In genomic region chr3:47422743-47423142, GRCh38 we compare ENCODE assay signal across 17 cellular contexts. TPM values are rescaled to one million over a fixed set of nuclear protein-coding genes. Genes with fewer than 3 reads are reported as not detected.
DNase-seq lines count a peak whose midpoint lies in the region; ATAC-seq and TF ChIP-seq lines count a peak whose summit lies in the region.
"Had no signal": no experiment of that assay in that cellular context is flagged by ENCODE, and none has a peak within 500 bp of the region (broad histone marks: within the 10 kb centered on the region; RNA-seq: fewer than 3 reads in every experiment).

No MANE protein-coding gene starts in this region.

- H3K4me3 ChIP-seq in endodermal cell (ENCODE audit: low read length) (no peak overlapping the region), spleen (no peak overlapping the region), tibial artery (no peak overlapping the region)
- H3K4me3 ChIP-seq: ascending aorta, colonic mucosa, ovary, Peyer's patch, skin epidermis had no signal

- TF ChIP-seq CTCF in WTC11 (IDR thresholded peaks at IDR 0.05) (no peak), endodermal cell (conservative IDR thresholded peaks at IDR 0.05) (no peak), spleen (IDR thresholded peaks at IDR 0.05 in 8 of 11, conservative IDR thresholded peaks at IDR 0.05 in 3 of 11) (no peak), tibial artery (IDR thresholded peaks at IDR 0.05) (no peak)

- H3K27ac Mint-ChIP-seq in activated naive CD4-positive, alpha-beta T cell treated with anti-CD3 and anti-CD28 coated beads, Interleukin-2, amount 50 U/mL, for 24 hours: peak overlapping the region; percentile 65
- no peak overlapping the region for H3K27ac Mint-ChIP-seq in activated naive CD4-positive, alpha-beta T cell treated with anti-CD3 and anti-CD28 coated beads, Interleukin-2, amount 10 ng/mL, durations not matched to agents 7 days and 5 days
- H3K27ac Mint-ChIP-seq in WTC11 (peak overlapping the region; percentile 87), endodermal cell (peak overlapping the region; percentile 87)

- CTCF ChIA-PET in activated naive CD4-positive, alpha-beta T cell treated with anti-CD3 and anti-CD28 coated beads, Interleukin-2, amount 10 ng/mL, durations not matched to agents 7 days and 5 days (lab: Charles Lee): interaction anchor here (1.0 to 4.9 kb wide), 3 partner anchors 9 to 53 kb away, joined by 3 to 40 read pairs (median 4); partner anchors contain the start of gene SCAP
- CTCF ChIA-PET in WTC11 (lab: Charles Lee): interaction anchor here (0.9 to 3.5 kb wide), 10 partner anchors 12 to 377 kb away, joined by 3 to 49 read pairs (median 14); partner anchors contain the start of gene PTPN23

- H3K27me3 ChIP-seq in endodermal cell (ENCODE audit: control insufficient read depth, insufficient read depth, low read length, poor library complexity, severe bottlenecking) (no peaks in the 10 kb centered on the region), spleen (replicated peaks in 1 of 7) (no peaks in the 10 kb centered on the region), tibial artery (no peaks in the 10 kb centered on the region)
- H3K27me3 ChIP-seq: ascending aorta, colonic mucosa, ovary, Peyer's patch had no signal

- ATAC-seq in WTC11 (no peak), HG02981 (IDR thresholded peaks at IDR 0.05; ENCODE audit: unreplicated experiment) (no peak)

- no peak for DNase-seq in activated naive CD4-positive, alpha-beta T cell treated with anti-CD3 and anti-CD28 coated beads, Interleukin-2, amount 10 ng/mL, durations not matched to agents 7 days and 5 days
- no peak for DNase-seq in WTC11 (ENCODE audit: low spot score)
- no peak for DNase-seq in endodermal cell
- peak; percentile 47 for DNase-seq in spleen
- DNase-seq in substantia nigra (lab: John Stamatoyannopoulos, UW): no peak
- DNase-seq in tibial artery: no peak
- DNase-seq: activated T-cell treated with anti-CD3 and anti-CD28 coated beads for 4 hours; NCI-H774; stimulated activated naive CD4-positive, alpha-beta T cell treated with Interleukin-2 at 50 U/mL for 16 hours; WERI-Rb-1 had no signal

- H3K4me1 ChIP-seq in endodermal cell (ENCODE audit: control insufficient read depth, insufficient read depth, low read length): no peaks in the 10 kb centered on the region
- H3K4me1 ChIP-seq in spleen: peaks cover 12 to 43% (median 23%) of the 10 kb centered on the region in 6 donors
- peaks cover 0 to 18% (median 11%) of the 10 kb centered on the region in 4 donors for H3K4me1 ChIP-seq in tibial artery

- peaks cover 5% of the 10 kb centered on the region for H3K36me3 Mint-ChIP-seq in activated naive CD4-positive, alpha-beta T cell treated with anti-CD3 and anti-CD28 coated beads, Interleukin-2, amount 50 U/mL, for 24 hours
- H3K36me3 Mint-ChIP-seq in activated naive CD4-positive, alpha-beta T cell treated with anti-CD3 and anti-CD28 coated beads, Interleukin-2, amount 10 ng/mL, durations not matched to agents 7 days and 5 days: peaks cover 18% of the 10 kb centered on the region
- H3K36me3 Mint-ChIP-seq in WTC11: peaks cover 31% of the 10 kb centered on the region
- H3K36me3 Mint-ChIP-seq in endodermal cell (ENCODE audit: low read depth): peaks cover 36% of the 10 kb centered on the region

- H3K9me3 ChIP-seq in endodermal cell (ENCODE audit: control insufficient read depth, low read length): no peaks in the 10 kb centered on the region
- H3K9me3 ChIP-seq in spleen: no peaks in the 10 kb centered on the region
- H3K9me3 ChIP-seq in tibial artery: no peaks in the 10 kb centered on the region
- H3K9me3 ChIP-seq: ascending aorta, colonic mucosa, ovary, Peyer's patch had no signal

- peaks cover 18% of the 10 kb centered on the region for H3K4me1 Mint-ChIP-seq in activated naive CD4-positive, alpha-beta T cell treated with anti-CD3 and anti-CD28 coated beads, Interleukin-2, amount 50 U/mL, for 24 hours
- peaks cover 8% of the 10 kb centered on the region for H3K4me1 Mint-ChIP-seq in activated naive CD4-positive, alpha-beta T cell treated with anti-CD3 and anti-CD28 coated beads, Interleukin-2, amount 10 ng/mL, durations not matched to agents 7 days and 5 days
- H3K4me1 Mint-ChIP-seq in WTC11 (peaks cover 4% of the 10 kb centered on the region; the same call in 1 of the 2 replicates), endodermal cell (peaks cover 11% of the 10 kb centered on the region)

- H3K4me3 Mint-ChIP-seq in activated naive CD4-positive, alpha-beta T cell treated with anti-CD3 and anti-CD28 coated beads, Interleukin-2, amount 50 U/mL, for 24 hours: no peak overlapping the region
- no peak overlapping the region for H3K4me3 Mint-ChIP-seq in activated naive CD4-positive, alpha-beta T cell treated with anti-CD3 and anti-CD28 coated beads, Interleukin-2, amount 10 ng/mL, durations not matched to agents 7 days and 5 days
- no peak overlapping the region for H3K4me3 Mint-ChIP-seq in WTC11
- no peak overlapping the region for H3K4me3 Mint-ChIP-seq in endodermal cell

- POLR2A ChIA-PET in WTC11 (lab: Charles Lee): no interaction called here

- H3K27me3 Mint-ChIP-seq in activated naive CD4-positive, alpha-beta T cell treated with anti-CD3 and anti-CD28 coated beads, Interleukin-2, amount 50 U/mL, for 24 hours: no peaks in the 10 kb centered on the region
- no peaks in the 10 kb centered on the region for H3K27me3 Mint-ChIP-seq in activated naive CD4-positive, alpha-beta T cell treated with anti-CD3 and anti-CD28 coated beads, Interleukin-2, amount 10 ng/mL, durations not matched to agents 7 days and 5 days
- H3K27me3 Mint-ChIP-seq in WTC11 (ENCODE audit: low read depth) (no peaks in the 10 kb centered on the region), endodermal cell (ENCODE audit: insufficient read depth) (no peaks in the 10 kb centered on the region)

- no peaks in the 10 kb centered on the region for H3K9me3 Mint-ChIP-seq in activated naive CD4-positive, alpha-beta T cell treated with anti-CD3 and anti-CD28 coated beads, Interleukin-2, amount 50 U/mL, for 24 hours
- H3K9me3 Mint-ChIP-seq in activated naive CD4-positive, alpha-beta T cell treated with anti-CD3 and anti-CD28 coated beads, Interleukin-2, amount 10 ng/mL, durations not matched to agents 7 days and 5 days: no peaks in the 10 kb centered on the region
- H3K9me3 Mint-ChIP-seq in WTC11 (no peaks in the 10 kb centered on the region), endodermal cell (no peaks in the 10 kb centered on the region)

- no peak for TF ChIP-seq POLR2A in spleen (IDR thresholded peaks at IDR 0.05)

- H3K27ac ChIP-seq in endodermal cell (ENCODE audit: low read depth, low read length) (no peak overlapping the region), spleen (peak overlapping the region in 4 of 8 donors; percentile 80 to 87 (median 84)), substantia nigra (ENCODE audit: low read depth, low read length, poor library complexity, severe bottlenecking) (no peak overlapping the region), tibial artery (no peak overlapping the region)
- H3K27ac ChIP-seq: ascending aorta, ovary, WERI-Rb-1 had no signal

- H3K36me3 ChIP-seq in endodermal cell (ENCODE audit: control insufficient read depth, insufficient read depth, low read length) (peaks cover 38% of the 10 kb centered on the region), spleen (peaks cover 0 to 97% (median 63%) of the 10 kb centered on the region in 6 donors), tibial artery (peaks cover 33 to 91% (median 66%) of the 10 kb centered on the region in 3 donors)
- H3K36me3 ChIP-seq: ovary had no signal

- H3K9ac ChIP-seq in endodermal cell (ENCODE audit: extremely low read depth, low read length, poor library complexity, severe bottlenecking): no peak overlapping the region

- intact Hi-C loops in spleen (cut with DNase I; ENCODE audit: low total_unique reads) (no loop called here), tibial artery (cut with DNase I; ENCODE audit: low total_unique reads) (loop anchor here (2.0 kb wide), 1 partner anchor 54 kb away; no protein-coding TSS in a partner anchor)

- 91 to 93% methylated on average over 6 to 9 of the region's 9 CpGs for WGBS in endodermal cell (ENCODE audit: insufficient coverage in 1 of 2, insufficient read length in 1 of 2), 2 experiments
- 82 to 94% (median 91%) methylated on average over 8 to 9 of the region's 9 CpGs for WGBS in spleen, 5 donors

TF ChIP-seq in WTC11, 78 proteins besides CTCF, POLR2A, EP300 and RAD21 (continues in another document):
- TF ChIP-seq, protein P1, sequence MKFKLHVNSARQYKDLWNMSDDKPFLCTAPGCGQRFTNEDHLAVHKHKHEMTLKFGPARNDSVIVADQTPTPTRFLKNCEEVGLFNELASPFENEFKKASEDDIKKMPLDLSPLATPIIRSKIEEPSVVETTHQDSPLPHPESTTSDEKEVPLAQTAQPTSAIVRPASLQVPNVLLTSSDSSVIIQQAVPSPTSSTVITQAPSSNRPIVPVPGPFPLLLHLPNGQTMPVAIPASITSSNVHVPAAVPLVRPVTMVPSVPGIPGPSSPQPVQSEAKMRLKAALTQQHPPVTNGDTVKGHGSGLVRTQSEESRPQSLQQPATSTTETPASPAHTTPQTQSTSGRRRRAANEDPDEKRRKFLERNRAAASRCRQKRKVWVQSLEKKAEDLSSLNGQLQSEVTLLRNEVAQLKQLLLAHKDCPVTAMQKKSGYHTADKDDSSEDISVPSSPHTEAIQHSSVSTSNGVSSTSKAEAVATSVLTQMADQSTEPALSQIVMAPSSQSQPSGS (CRISPR knock-in tag; IDR thresholded peaks at IDR 0.05; ENCODE audit: borderline replicate concordance, low read depth): no peak

RNA-seq across cellular contexts. Expression of gene PTPN23, which starts 41.9 kb away (rescaled TPM):
- total RNA-seq in WTC11 (2021) (44.1 to 53.5 TPM (median 49.8 TPM) in 3 replicates), endodermal cell (10 to 100 TPM; 44.2 to 54.1 TPM), spleen (100 to 1,000 TPM in 1 of 7 donors, 10 to 100 TPM in 6; 27.8 to 195 (median 49.8) TPM)
- 40.5 TPM for polyA plus RNA-seq in endodermal cell (2013, experiment 1 of 2)
- 32.4 TPM for polyA plus RNA-seq in endodermal cell (2013, experiment 2 of 2)
- 10 to 100 TPM in 1 of 3 donors, 1 to 10 TPM in 2; 5.0 to 19.1 (median 8.0) TPM for polyA plus RNA-seq in spleen

RNA-seq across cellular contexts. Expression of gene SCAP, which starts 53.0 kb away (rescaled TPM):
- total RNA-seq in WTC11 (2021) (115 to 117 TPM (median 117 TPM) in 3 replicates), endodermal cell (100 to 1,000 TPM; 103 to 105 TPM), spleen (100 to 1,000 TPM in 3 of 7 donors, 10 to 100 TPM in 4; 70.9 to 116 (median 97.8) TPM)
- polyA plus RNA-seq in endodermal cell (2013, experiment 1 of 2): 75.2 TPM
- 61.0 TPM for polyA plus RNA-seq in endodermal cell (2013, experiment 2 of 2)
- polyA plus RNA-seq in spleen: 10 to 100 TPM; 17.8 to 45.1 (median 29.4) TPM
